In the genomic region with DNA sequence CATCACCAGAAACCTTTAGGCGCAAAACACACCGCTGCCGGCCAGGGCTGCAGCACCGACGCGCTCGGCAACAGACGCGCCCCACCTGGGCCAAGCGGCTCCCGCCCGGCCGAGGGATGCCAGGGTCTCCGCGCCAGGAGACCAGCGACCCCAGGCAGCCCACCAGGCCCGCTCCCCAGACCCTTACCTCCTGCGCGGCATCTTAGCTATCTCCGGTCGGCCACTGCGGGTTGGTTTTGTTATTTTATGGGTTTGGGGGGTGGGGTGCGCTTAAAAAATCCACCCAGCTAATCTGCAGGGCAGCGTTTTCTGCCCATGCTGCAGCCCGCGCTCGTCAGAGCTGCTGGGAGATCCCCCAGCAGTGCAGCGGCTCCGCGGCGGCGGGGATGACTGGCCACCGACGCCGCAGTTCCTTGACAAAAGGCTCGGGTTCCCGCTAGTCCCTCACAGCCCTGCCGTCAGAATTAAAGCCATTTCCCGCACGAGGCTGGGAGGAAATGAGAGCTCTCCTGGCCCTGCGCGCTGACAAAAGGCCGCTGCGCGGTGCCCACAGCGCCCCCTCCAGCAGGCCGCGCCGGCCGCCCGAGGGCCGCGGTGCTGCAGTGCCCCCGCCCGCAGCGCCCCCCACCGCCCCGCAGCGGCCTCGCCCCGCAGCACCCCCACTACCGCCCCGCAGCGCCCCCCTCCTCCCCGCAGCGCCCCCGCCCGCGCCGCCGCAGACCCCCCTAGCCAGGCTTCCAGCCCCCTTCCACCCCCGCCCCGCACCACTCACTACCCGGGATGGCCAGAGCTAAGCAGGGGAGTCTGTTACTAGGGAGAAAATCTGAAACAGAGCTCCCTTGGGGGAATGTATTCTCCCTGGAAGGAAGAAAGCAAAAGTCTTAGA, we compare ENCODE assay signal across 8 cellular contexts. TPM values are rescaled to one million over a fixed set of nuclear protein-coding genes. Genes with fewer than 3 reads are reported as not detected.
DNase-seq lines count a peak whose midpoint lies in the region; ATAC-seq and TF ChIP-seq lines count a peak whose summit lies in the region.

A gene with protein sequence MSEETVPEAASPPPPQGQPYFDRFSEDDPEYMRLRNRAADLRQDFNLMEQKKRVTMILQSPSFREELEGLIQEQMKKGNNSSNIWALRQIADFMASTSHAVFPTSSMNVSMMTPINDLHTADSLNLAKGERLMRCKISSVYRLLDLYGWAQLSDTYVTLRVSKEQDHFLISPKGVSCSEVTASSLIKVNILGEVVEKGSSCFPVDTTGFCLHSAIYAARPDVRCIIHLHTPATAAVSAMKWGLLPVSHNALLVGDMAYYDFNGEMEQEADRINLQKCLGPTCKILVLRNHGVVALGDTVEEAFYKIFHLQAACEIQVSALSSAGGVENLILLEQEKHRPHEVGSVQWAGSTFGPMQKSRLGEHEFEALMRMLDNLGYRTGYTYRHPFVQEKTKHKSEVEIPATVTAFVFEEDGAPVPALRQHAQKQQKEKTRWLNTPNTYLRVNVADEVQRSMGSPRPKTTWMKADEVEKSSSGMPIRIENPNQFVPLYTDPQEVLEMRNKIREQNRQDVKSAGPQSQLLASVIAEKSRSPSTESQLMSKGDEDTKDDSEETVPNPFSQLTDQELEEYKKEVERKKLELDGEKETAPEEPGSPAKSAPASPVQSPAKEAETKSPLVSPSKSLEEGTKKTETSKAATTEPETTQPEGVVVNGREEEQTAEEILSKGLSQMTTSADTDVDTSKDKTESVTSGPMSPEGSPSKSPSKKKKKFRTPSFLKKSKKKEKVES (minus strand): TSS at position 502 of the 886 bp plus-strand sequence. CDS start 61,792 bp downstream, outside the sequence.

- peak; percentile 54 to 91 (median 90) for DNase-seq in NCI-H1417 (lab: John Stamatoyannopoulos, UW)
- peak; percentile 10 to 20 for DNase-seq in activated CD4-positive, alpha-beta T cell treated with anti-CD3 and anti-CD28 coated beads for 4 hours
- DNase-seq in effector CD4-positive, alpha-beta T cell, result peak; percentile 6
- DNase-seq in mesothelial cell of epicardium (ENCODE audit: low spot score in 2 of 2, unreplicated experiment in 2 of 2), result peak; percentile 20 to 49
- peak; percentile 14 for DNase-seq in stimulated activated naive CD4-positive, alpha-beta T cell treated with Interleukin-2 at 50 U/mL for 16 hours (lab: John Stamatoyannopoulos, UW)

- no peaks in the 10 kb centered on the region for H3K9me3 ChIP-seq in ES-I3 (ENCODE audit: control insufficient read depth, insufficient read depth, low read length)

- no peak for TF ChIP-seq CTCF in mesothelial cell of epicardium (IDR thresholded peaks at IDR 0.05; ENCODE audit: unreplicated experiment)

- no peaks in the 10 kb centered on the region for H3K36me3 ChIP-seq in ES-I3 (ENCODE audit: insufficient read depth, low read length)

- ATAC-seq in HG03175 (IDR thresholded peaks at IDR 0.05; ENCODE audit: unreplicated experiment) (no peak), GM19452 (IDR thresholded peaks at IDR 0.05; ENCODE audit: unreplicated experiment) (no peak)

- H3K9ac ChIP-seq in ES-I3 (ENCODE audit: low read depth, low read length), result peak within 1 kb of the TSS; percentile 97

- H3K4me1 Mint-ChIP-seq in mesothelial cell of epicardium, result peaks cover 11% of the 10 kb centered on the region

- peaks cover 17% of the 10 kb centered on the region for H3K4me1 ChIP-seq in ES-I3 (ENCODE audit: insufficient read depth, low read length)

- no peaks in the 10 kb centered on the region for H3K9me3 Mint-ChIP-seq in mesothelial cell of epicardium

- H3K36me3 Mint-ChIP-seq in mesothelial cell of epicardium, result no peaks in the 10 kb centered on the region

- peaks cover 83% of the 10 kb centered on the region for H3K27me3 Mint-ChIP-seq in mesothelial cell of epicardium (ENCODE audit: low read depth)

- peak within 1 kb of the TSS; percentile 9 for H3K27ac Mint-ChIP-seq in mesothelial cell of epicardium

- H3K4me3 Mint-ChIP-seq in mesothelial cell of epicardium, result peak within 1 kb of the TSS; percentile 76

RNA-seq across cellular contexts. Expression of the gene that starts here (rescaled TPM):
- 1.3 to 2.0 TPM (median 1.3 TPM) in 3 replicates for total RNA-seq in mesothelial cell of epicardium

Comparison
In these comparisons a context has a peak if more than half of its experiments do, and no peak if none do; other contexts are left out.
1. DNase-seq: peak in every context shown above with its lines; median percentile 90 in NCI-H1417; 34 in mesothelial cell of epicardium; 15 in activated CD4-positive, alpha-beta T cell treated with anti-CD3 and anti-CD28 coated beads for 4 hours; 14 in stimulated activated naive CD4-positive, alpha-beta T cell treated with Interleukin-2 at 50 U/mL for 16 hours; 6 in effector CD4-positive, alpha-beta T cell.